Comparison of ENCODE assay signal across 8 cellular contexts in the genomic region with DNA sequence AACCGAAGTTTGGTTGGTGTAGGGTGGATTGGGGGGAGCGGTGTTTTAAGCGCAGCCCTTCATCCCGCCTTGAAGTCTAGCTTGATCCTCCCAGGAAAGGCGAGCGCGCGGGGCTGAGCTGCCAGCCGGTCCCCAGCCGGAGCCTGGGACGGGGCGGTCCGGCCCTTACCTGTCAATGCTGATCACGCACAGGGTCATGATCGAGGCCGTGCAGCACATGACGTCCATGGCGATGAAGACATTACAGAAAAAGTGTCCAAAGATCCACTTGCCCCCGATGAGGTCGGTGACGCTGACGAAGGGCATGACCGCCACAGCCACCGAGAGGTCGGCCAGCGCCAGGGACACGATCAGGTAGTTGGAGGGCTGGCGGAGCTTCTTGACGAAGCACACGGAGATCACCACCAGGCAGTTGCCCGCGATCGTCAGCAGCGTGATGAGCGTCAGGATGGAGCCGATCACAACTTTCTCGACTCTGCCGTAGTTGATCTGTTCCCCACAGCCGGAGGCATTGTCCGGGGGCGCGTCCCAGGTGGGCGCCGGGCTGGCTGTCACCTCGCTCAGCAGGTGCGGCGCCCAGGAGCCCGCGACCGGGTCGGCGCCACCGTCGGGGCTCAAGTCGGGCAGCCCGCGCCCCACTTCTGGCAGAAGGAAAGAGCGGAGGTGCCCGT. TPM values are rescaled to one million over a fixed set of nuclear protein-coding genes. Genes with fewer than 3 reads are reported as not detected.
DNase-seq lines count a peak whose midpoint lies in the region; ATAC-seq and TF ChIP-seq lines count a peak whose summit lies in the region.

No MANE protein-coding gene starts in this region.

- H3K9me3 ChIP-seq in esophagus (ENCODE audit: control insufficient read depth in 2 of 2, insufficient read depth in 1 of 2, low read depth in 1 of 2, low read length in 1 of 2) = no peaks in the 10 kb centered on the region

- peak overlapping the region; percentile 81 for H3K4me3 Mint-ChIP-seq in osteocyte (ENCODE audit: unreplicated experiment)

- peak overlapping the region; percentile 65 for H3K4me3 ChIP-seq in esophagus (ENCODE audit: low read depth in 1 of 2, low read length in 2 of 2)

- peaks cover 5% of the 10 kb centered on the region for H3K9me3 Mint-ChIP-seq in osteocyte (ENCODE audit: unreplicated experiment)

- H3K36me3 Mint-ChIP-seq in osteocyte (ENCODE audit: unreplicated experiment) = no peaks in the 10 kb centered on the region

- no peaks in the 10 kb centered on the region for H3K36me3 ChIP-seq in esophagus (ENCODE audit: control insufficient read depth in 2 of 2, insufficient read depth in 2 of 2, low read length in 1 of 2)

- H3K27me3 ChIP-seq in esophagus (ENCODE audit: control insufficient read depth in 1 of 2, insufficient read depth in 2 of 2, low read length in 2 of 2) = peaks cover 0 to 6% of the 10 kb centered on the region in 2 donors

- peaks cover 26% of the 10 kb centered on the region for H3K4me1 Mint-ChIP-seq in osteocyte (ENCODE audit: unreplicated experiment)

- ATAC-seq in GM19452 (IDR thresholded peaks at IDR 0.05; ENCODE audit: unreplicated experiment) = no peak

- DNase-seq in activated effector memory CD4-positive, alpha-beta T cell treated with anti-CD3 and anti-CD28 coated beads, Interleukin-2, amount 50 U/mL, for 16 hours = peak; percentile 66
- DNase-seq in activated effector memory CD4-positive, alpha-beta T cell treated with Interleukin-2 at 50 U/mL for 16 hours = no peak
- peak in 4 of 5 experiments; percentile 0 to 27 (median 7) for DNase-seq in T-helper 2 cell
- no peak for DNase-seq in osteocyte (ENCODE audit: extremely low spot score, unreplicated experiment)
- no peak for DNase-seq in NCI-H128 (lab: John Stamatoyannopoulos, UW; ENCODE audit: unreplicated experiment)
- no peak for DNase-seq in NCI-H226

- peaks cover 0 to 5% of the 10 kb centered on the region in 2 donors for H3K4me1 ChIP-seq in esophagus (ENCODE audit: control insufficient read depth in 2 of 2, insufficient read depth in 2 of 2, low read length in 1 of 2)

- H3K27me3 Mint-ChIP-seq in osteocyte (ENCODE audit: unreplicated experiment) = peaks cover 2% of the 10 kb centered on the region

- TF ChIP-seq CTCF in osteocyte (IDR thresholded peaks at IDR 0.05) = no peak

- H3K27ac ChIP-seq in esophagus (ENCODE audit: low read depth in 2 of 2, low read length in 1 of 2) = no peak overlapping the region

- no peak overlapping the region for H3K27ac Mint-ChIP-seq in osteocyte (ENCODE audit: unreplicated experiment)

- 9 to 13% methylated on average over 55 to 59 of the region's 59 CpGs for WGBS in esophagus, 2 donors

RNA-seq across cellular contexts. Expression of gene HTR7, which starts 0.7 kb away (rescaled TPM):
- polyA plus RNA-seq in esophagus = under 1 TPM; 0.10 to 0.21 TPM
- total RNA-seq in osteocyte = 0.24 and 0.26 TPM in 2 replicates

RNA-seq across cellular contexts. Expression of gene RPP30, which starts 14.7 kb away (rescaled TPM):
- polyA plus RNA-seq in esophagus = 10 to 100 TPM; 21.7 to 25.0 TPM
- 31.8 and 32.8 TPM in 2 replicates for total RNA-seq in osteocyte

Comparison
In these comparisons a context has a peak if more than half of its experiments do, and no peak if none do; other contexts are left out.
1. DNase-seq: peak in activated effector memory CD4-positive, alpha-beta T cell treated with anti-CD3 and anti-CD28 coated beads, Interleukin-2, amount 50 U/mL, for 16 hours (single experiment) and T-helper 2 cell (4 of 5); none in activated effector memory CD4-positive, alpha-beta T cell treated with Interleukin-2 at 50 U/mL for 16 hours (single experiment), osteocyte (single experiment), NCI-H128 (single experiment) and NCI-H226 (single experiment).